In genomic region chr11:3058753-3059664, GRCh38 we compare ENCODE assay signal across 1 cellular context.
TF ChIP-seq lines count a peak whose summit lies in the region.

No MANE protein-coding gene starts in this region.

TF ChIP-seq in K562, 482 proteins besides CTCF, POLR2A, EP300 and RAD21 (continued from another document and continues in another):
- TF ChIP-seq RNF2 (IDR thresholded peaks at IDR 0.05) (0 out of 2 replicates have a peak, but pooled peaks have one; percentile 47), HNRNPH1 (optimal IDR thresholded peaks at IDR 0.05; ENCODE audit: low read depth, low read length) (no peak), SAP30 (IDR thresholded peaks at IDR 0.05; ENCODE audit: borderline replicate concordance, insufficient read depth, low read depth, low read length, poor library complexity, severe bottlenecking) (no peak), CTBP1 (IDR thresholded peaks at IDR 0.05; ENCODE audit: borderline replicate concordance) (peak; percentile 81), CXXC5 (CRISPR knock-in tag; IDR thresholded peaks at IDR 0.05) (peak; percentile 48), SUPT5H (IDR thresholded peaks at IDR 0.05) (no peak; the same call in 1 of the 2 replicates), CBX2 (IDR thresholded peaks at IDR 0.05; ENCODE audit: insufficient read depth, low read length, poor library complexity, severe bottlenecking) (no peak), E2F3 (CRISPR knock-in tag; IDR thresholded peaks at IDR 0.05) (no peak), CSDE1 (IDR thresholded peaks at IDR 0.05) (no peak), C11orf30 (IDR thresholded peaks at IDR 0.05; ENCODE audit: low read depth) (no peak), ZFP36 (IDR thresholded peaks at IDR 0.05; ENCODE audit: low read depth, low read length, partially characterized antibody) (no peak), ZNF239 (CRISPR knock-in tag; IDR thresholded peaks at IDR 0.05) (no peak), CCNT2 (IDR thresholded peaks at IDR 0.05; ENCODE audit: borderline replicate concordance, extremely low read depth, insufficient read length, low read depth, low read length) (no peak), ATF3 (IDR thresholded peaks at IDR 0.05) (peak; percentile 95), ATF3 (CRISPR knock-in tag; conservative IDR thresholded peaks at IDR 0.05) (no peak; the same call in 1 of the 2 replicates), SMC3 (conservative IDR thresholded peaks at IDR 0.05; ENCODE audit: insufficient read depth, low read depth, low read length) (no peak), MAFF (IDR thresholded peaks at IDR 0.05; ENCODE audit: low read length) (no peak), AFF1 (IDR thresholded peaks at IDR 0.05; ENCODE audit: low read depth in 1 of 2, partially characterized antibody in 2 of 2) (peak in 1 of 2 experiments; percentile 82), CHD4 (IDR thresholded peaks at IDR 0.05; ENCODE audit: insufficient read depth, insufficient replicate concordance, low read depth, low read length, poor library complexity, severe bottlenecking) (no peak), ATF7 (IDR thresholded peaks at IDR 0.05) (peak; percentile 55), SMARCA4 (IDR thresholded peaks at IDR 0.05) (peak; percentile 82), FOXP1 (CRISPR knock-in tag; IDR thresholded peaks at IDR 0.05) (no peak), RBM14 (IDR thresholded peaks at IDR 0.05; ENCODE audit: borderline replicate concordance, insufficient read depth, low read depth, low read length) (no peak), MNT (conservative IDR thresholded peaks at IDR 0.05) (peak; percentile 62 to 84), ZNF592 (IDR thresholded peaks at IDR 0.05) (peak; percentile 89), JUND (IDR thresholded peaks at IDR 0.05; ENCODE audit: borderline replicate concordance, low read depth, low read length) (peak; percentile 98), JUND (tag; IDR thresholded peaks at IDR 0.05; ENCODE audit: borderline replicate concordance, low read depth, low read length) (peak; percentile 97), XRCC5 (IDR thresholded peaks at IDR 0.05; ENCODE audit: low read depth, low read length) (no peak), ZNF551 (CRISPR knock-in tag; IDR thresholded peaks at IDR 0.05) (no peak), CTCFL (IDR thresholded peaks at IDR 0.05; ENCODE audit: borderline replicate concordance, insufficient read depth, low read depth, low read length, poor library complexity, severe bottlenecking) (no peak), CBFB (CRISPR knock-in tag; IDR thresholded peaks at IDR 0.05) (no peak), POLR2H (tag; IDR thresholded peaks at IDR 0.05; ENCODE audit: low read depth) (no peak), MEIS2 (IDR thresholded peaks at IDR 0.05; ENCODE audit: partially characterized antibody) (peak; percentile 96), HNRNPUL1 (IDR thresholded peaks at IDR 0.05; ENCODE audit: low read length) (no peak), ZBTB5 (IDR thresholded peaks at IDR 0.05) (no peak), U2AF2 (optimal IDR thresholded peaks at IDR 0.05; ENCODE audit: low read depth, low read length) (no peak), MYNN (IDR thresholded peaks at IDR 0.05) (no peak), MYNN (CRISPR knock-in tag; IDR thresholded peaks at IDR 0.05) (no peak), E2F6 (IDR thresholded peaks at IDR 0.05; ENCODE audit: borderline replicate concordance in 1 of 2, extremely low read depth in 1 of 2, insufficient read depth in 1 of 2, insufficient read length in 1 of 2, low read depth in 1 of 2, low read length in 1 of 2, poor library complexity in 1 of 2, severe bottlenecking in 1 of 2) (peak in 1 of 2 experiments; percentile 78), ZKSCAN3 (CRISPR knock-in tag; IDR thresholded peaks at IDR 0.05) (no peak), NCOA6 (IDR thresholded peaks at IDR 0.05) (no peak), TAL1 (IDR thresholded peaks at IDR 0.05) (no peak), TAF1 (IDR thresholded peaks at IDR 0.05; ENCODE audit: control insufficient read depth, extremely low read depth, insufficient read depth, low read length, severe bottlenecking) (no peak), ZNF212 (CRISPR knock-in tag; IDR thresholded peaks at IDR 0.05) (no peak), ZEB2 (IDR thresholded peaks at IDR 0.05) (0 out of 2 replicates have a peak, but pooled peaks have one; percentile 46), GTF3C2 (IDR thresholded peaks at IDR 0.05; ENCODE audit: borderline replicate concordance, extremely low read depth, insufficient read length) (no peak)
